Comparison of ENCODE assay signal across 1 cellular context in genomic region chr10:46554166-46554781, GRCh38.
TF ChIP-seq lines count a peak whose summit lies in the region.

No MANE protein-coding gene starts in this region.

TF ChIP-seq in A549, 52 proteins besides CTCF, POLR2A, EP300 and RAD21 (continued from another document):
- TF ChIP-seq MAZ (IDR thresholded peaks at IDR 0.05; ENCODE audit: borderline replicate concordance, low read depth, low read length) = no peak
- TF ChIP-seq, protein P1, sequence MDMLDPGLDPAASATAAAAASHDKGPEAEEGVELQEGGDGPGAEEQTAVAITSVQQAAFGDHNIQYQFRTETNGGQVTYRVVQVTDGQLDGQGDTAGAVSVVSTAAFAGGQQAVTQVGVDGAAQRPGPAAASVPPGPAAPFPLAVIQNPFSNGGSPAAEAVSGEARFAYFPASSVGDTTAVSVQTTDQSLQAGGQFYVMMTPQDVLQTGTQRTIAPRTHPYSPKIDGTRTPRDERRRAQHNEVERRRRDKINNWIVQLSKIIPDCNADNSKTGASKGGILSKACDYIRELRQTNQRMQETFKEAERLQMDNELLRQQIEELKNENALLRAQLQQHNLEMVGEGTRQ (IDR thresholded peaks at IDR 0.05) = no peak
- no peak for TF ChIP-seq RARB (CRISPR knock-in tag; IDR thresholded peaks at IDR 0.05)
- no peak for TF ChIP-seq NPAS2 (CRISPR knock-in tag; IDR thresholded peaks at IDR 0.05; ENCODE audit: borderline replicate concordance)
- TF ChIP-seq ZSCAN20 (CRISPR knock-in tag; IDR thresholded peaks at IDR 0.05) = no peak
- TF ChIP-seq FOXS1 (CRISPR knock-in tag; IDR thresholded peaks at IDR 0.05) = no peak
- TF ChIP-seq, protein P2, sequence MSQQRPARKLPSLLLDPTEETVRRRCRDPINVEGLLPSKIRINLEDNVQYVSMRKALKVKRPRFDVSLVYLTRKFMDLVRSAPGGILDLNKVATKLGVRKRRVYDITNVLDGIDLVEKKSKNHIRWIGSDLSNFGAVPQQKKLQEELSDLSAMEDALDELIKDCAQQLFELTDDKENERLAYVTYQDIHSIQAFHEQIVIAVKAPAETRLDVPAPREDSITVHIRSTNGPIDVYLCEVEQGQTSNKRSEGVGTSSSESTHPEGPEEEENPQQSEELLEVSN (IDR thresholded peaks at IDR 0.05; ENCODE audit: borderline replicate concordance, low read depth) = no peak
- TF ChIP-seq ATOH8 (CRISPR knock-in tag; IDR thresholded peaks at IDR 0.05; ENCODE audit: low read depth) = no peak
